In genomic region chr2:223585691-223586090, GRCh38 we compare ENCODE assay signal across 10 cellular contexts. TPM values are rescaled to one million over a fixed set of nuclear protein-coding genes. Genes with fewer than 3 reads are reported as not detected.
DNase-seq lines count a peak whose midpoint lies in the region; ATAC-seq, FAIRE-seq and TF ChIP-seq lines count a peak whose summit lies in the region.
"Had no signal": no experiment of that assay in that cellular context is flagged by ENCODE, and none has a peak within 500 bp of the region (broad histone marks: within the 10 kb centered on the region; RNA-seq: fewer than 3 reads in every experiment).

No MANE protein-coding gene starts in this region.

- ATAC-seq in GM21737 (IDR thresholded peaks at IDR 0.05; ENCODE audit: unreplicated experiment), result no peak
- ATAC-seq in HG03521 (IDR thresholded peaks at IDR 0.05; ENCODE audit: unreplicated experiment), result no peak
- ATAC-seq: stimulated activated naive CD8-positive, alpha-beta T cell treated with anti-CD3 and anti-CD28 coated beads, Interleukin-15, amount 100 ng/mL, for 72 hours had no signal

- no peak for TF ChIP-seq CTCF in bronchial epithelial cell (IDR thresholded peaks at IDR 0.05; ENCODE audit: insufficient read depth, low read length, severe bottlenecking)

- DNase-seq in M059J (ENCODE audit: low read depth), result peak; percentile 62
- peak; percentile 15 to 67 for DNase-seq in NCI-H524 (lab: John Stamatoyannopoulos, UW)
- peak; percentile 15 for DNase-seq in bronchial epithelial cell (ENCODE audit: low read depth)
- no peak for DNase-seq in stimulated activated CD4-positive, alpha-beta T cell treated with anti-CD3 and anti-CD28 coated beads, Interleukin-2, amount 100 ng/mL, for 48 hours
- DNase-seq: heart right ventricle; Kasumi-1; stimulated activated naive CD8-positive, alpha-beta T cell treated with anti-CD3 and anti-CD28 coated beads, Interleukin-15, amount 100 ng/mL, for 72 hours had no signal

- H3K4me3 ChIP-seq in bronchial epithelial cell (ENCODE audit: low read depth, low read length) (no peak overlapping the region), skeletal muscle satellite cell (ENCODE audit: low read length) (no peak overlapping the region)
- H3K4me3 ChIP-seq: heart right ventricle had no signal

- H3K4me1 ChIP-seq in skeletal muscle satellite cell (ENCODE audit: control insufficient read depth, insufficient read depth, low read length), result peaks cover 21% of the 10 kb centered on the region

- no peak for FAIRE-seq in bronchial epithelial cell (lab: Jason Lieb, UNC)

- H3K36me3 ChIP-seq in bronchial epithelial cell (ENCODE audit: control insufficient read depth, insufficient read depth, low read length), result no peaks in the 10 kb centered on the region
- H3K36me3 ChIP-seq in skeletal muscle satellite cell (ENCODE audit: insufficient read depth, low read length), result no peaks in the 10 kb centered on the region
- H3K36me3 ChIP-seq: heart right ventricle had no signal

- H3K27me3 ChIP-seq in bronchial epithelial cell (ENCODE audit: control insufficient read depth, insufficient read depth, low read length) (no peaks in the 10 kb centered on the region), skeletal muscle satellite cell (ENCODE audit: control insufficient read depth, insufficient read depth, low read length) (no peaks in the 10 kb centered on the region)
- H3K27me3 ChIP-seq: heart right ventricle had no signal

- no peak overlapping the region for H3K9ac ChIP-seq in skeletal muscle satellite cell (ENCODE audit: low read depth, low read length)

- no peaks in the 10 kb centered on the region for H3K9me3 ChIP-seq in skeletal muscle satellite cell (replicated peaks; ENCODE audit: low read length)
- H3K9me3 ChIP-seq: heart right ventricle had no signal

- peak overlapping the region; percentile 33 for H3K4me2 ChIP-seq in skeletal muscle satellite cell (ENCODE audit: low read length)

RNA-seq across cellular contexts. Expression of gene SCG2, which starts 16.5 kb away (rescaled TPM):
- total RNA-seq in M059J (2014; rRNA removed; shearing (Covaris generic)), result 14.0 and 18.0 TPM in 2 replicates
- total RNA-seq in bronchial epithelial cell, result 0.13 and 0.26 TPM in 2 replicates
- total RNA-seq in skeletal muscle satellite cell (2012; rRNA removed), result 0.51 and 3.5 TPM in 2 replicates

Comparison
In these comparisons a context has a peak if more than half of its experiments do, and no peak if none do; other contexts are left out.
1. DNase-seq: peak in M059J (single experiment), NCI-H524 (2 of 2) and bronchial epithelial cell (single experiment); none in stimulated activated CD4-positive, alpha-beta T cell treated with anti-CD3 and anti-CD28 coated beads, Interleukin-2, amount 100 ng/mL, for 48 hours (0 of 2).
2. RNA of gene SCG2, which starts 16.5 kb away (total RNA-seq): 14.0 to 18.0 TPM in M059J; 0.13 to 0.26 TPM in bronchial epithelial cell; every median in the first group is over 10 times any median in the second.